ENCODE assay signal across 30 cellular contexts in genomic region chr1:90175490-90176157, GRCh38.
A peak's percentile ranks its signal among the peaks of the same experiment; 100 is the strongest.
DNase-seq lines count a peak whose midpoint lies in the region; ATAC-seq, FAIRE-seq and TF ChIP-seq lines count a peak whose summit lies in the region.
"Had no signal": no experiment of that assay in that cellular context is flagged by ENCODE, and none has a peak within 500 bp of the region (broad histone marks: within the 10 kb centered on the region; RNA-seq: fewer than 3 reads in every experiment).

No MANE protein-coding gene starts in this region.

- TF ChIP-seq RAD21 in K562 (CRISPR knock-in tag; conservative IDR thresholded peaks at IDR 0.05 in 1 of 2, IDR thresholded peaks at IDR 0.05 in 1 of 2), result no peak
- no peak for TF ChIP-seq RAD21 in HepG2 (CRISPR knock-in tag; IDR thresholded peaks at IDR 0.05)

- H3K36me3 Mint-ChIP-seq in MCF 10A (ENCODE audit: insufficient read depth, unreplicated experiment) (no peaks in the 10 kb centered on the region), nephron progenitor cell (ENCODE audit: low read depth) (no peaks in the 10 kb centered on the region)
- H3K36me3 Mint-ChIP-seq: IgD-negative memory B cell had no signal

- no peak overlapping the region for H3K4me3 ChIP-seq in breast epithelium
- H3K4me3 ChIP-seq in K562, result no peak overlapping the region
- H3K4me3 ChIP-seq in HepG2 (replicated peaks in 1 of 3; ENCODE audit: insufficient read depth in 1 of 3, low read depth in 2 of 3, low read length in 3 of 3), result no peak overlapping the region
- H3K4me3 ChIP-seq: A549, BLaER1, SK-N-MC, upper lobe of left lung had no signal

- in situ Hi-C loops in K562 (cut with MboI) (no loop called here), HepG2 (cut with HindIII; ENCODE audit: extremely low pct_ligation_motif_present, low pct_unique_long_range_greater_than_20kb) (no loop called here)

- H3K9ac ChIP-seq in K562 (ENCODE audit: insufficient read depth in 1 of 2, low read depth in 2 of 2, low read length in 2 of 2) (no peak overlapping the region), HepG2 (ENCODE audit: insufficient read depth, low read depth, low read length) (no peak overlapping the region)
- H3K9ac ChIP-seq: BLaER1 had no signal

- no peaks in the 10 kb centered on the region for H3K27me3 ChIP-seq in breast epithelium
- H3K27me3 ChIP-seq in K562 (ENCODE audit: control insufficient read depth in 2 of 2, insufficient read depth in 2 of 2, low read length in 2 of 2), result no peaks in the 10 kb centered on the region
- H3K27me3 ChIP-seq in HepG2 (ENCODE audit: control insufficient read depth in 1 of 2, insufficient read depth in 2 of 2, low read length in 2 of 2), result no peaks in the 10 kb centered on the region
- H3K27me3 ChIP-seq: BLaER1, upper lobe of left lung had no signal

- H3K27ac ChIP-seq in breast epithelium (peak overlapping the region in 1 of 2 donors; percentile 12), K562 (ENCODE audit: extremely low read depth, low read depth, low read length) (no peak overlapping the region), HepG2 (ENCODE audit: extremely low read length, insufficient read depth, low read length) (no peak overlapping the region)
- H3K27ac ChIP-seq: A549, BLaER1, HL-60, SK-N-MC, upper lobe of left lung had no signal

- H3K9me1 ChIP-seq in K562 (ENCODE audit: control insufficient read depth, insufficient read depth, low read length), result no peaks in the 10 kb centered on the region

- FAIRE-seq in K562 (lab: Jason Lieb, UNC), result no peak
- no peak for FAIRE-seq in HepG2 (lab: Jason Lieb, UNC)
- FAIRE-seq: A549, RCC 7860 had no signal

- H3K27me3 Mint-ChIP-seq in MCF 10A (ENCODE audit: insufficient read depth, unreplicated experiment), result no peaks in the 10 kb centered on the region
- peaks cover 7% of the 10 kb centered on the region for H3K27me3 Mint-ChIP-seq in nephron progenitor cell (ENCODE audit: low read depth, poor library complexity)
- H3K27me3 Mint-ChIP-seq: progenitor cell of endocrine pancreas had no signal

- H3K4me1 ChIP-seq in breast epithelium, result no peaks in the 10 kb centered on the region
- no peaks in the 10 kb centered on the region for H3K4me1 ChIP-seq in K562 (replicated peaks in 1 of 2; ENCODE audit: control insufficient read depth in 2 of 2, insufficient read depth in 2 of 2, low read length in 2 of 2)
- H3K4me1 ChIP-seq in HepG2 (ENCODE audit: insufficient read depth, low read length), result no peaks in the 10 kb centered on the region
- H3K4me1 ChIP-seq: A549, BLaER1 had no signal

- peak overlapping the region; percentile 66 for H3K27ac Mint-ChIP-seq in MCF 10A (ENCODE audit: low read depth, unreplicated experiment)
- no peak overlapping the region for H3K27ac Mint-ChIP-seq in nephron progenitor cell
- H3K27ac Mint-ChIP-seq: IgD-negative memory B cell, progenitor cell of endocrine pancreas had no signal

- DNase-seq in MCF 10A (ENCODE audit: unreplicated experiment), result peak; percentile 87
- DNase-seq in breast epithelium (ENCODE audit: low spot score in 2 of 2), result no peak
- DNase-seq in K562 (ENCODE audit: extremely low read depth in 1 of 4, low spot score in 3 of 4), result no peak
- no peak for DNase-seq in HepG2 (ENCODE audit: low spot score)
- no peak for DNase-seq in HK-2 (ENCODE audit: unreplicated experiment)
- no peak for DNase-seq in nephron progenitor cell
- DNase-seq: activated CD4-positive, CD25-positive, alpha-beta regulatory T cell; activated naive CD4-positive, alpha-beta T cell treated with Interleukin-2 at 50 U/mL for 16 hours; activated T-cell treated with anti-CD3 and anti-CD28 coated beads, Interleukin-2, amount 50 U/mL, for 4 hours; effector memory CD4-positive, alpha-beta T cell; EL; left cardiac atrium; midbrain; MM.1S; NCI-H187; NCI-H510A; NK-92 treated with Interleukin-12 subunit alpha and Interleukin-12 subunit beta, amount 100 ng/mL, for 24 hours; stimulated activated CD4-positive, alpha-beta T cell treated with anti-CD3 and anti-CD28 coated beads, Interleukin-4, amount 100 ng/mL, for 4 hours had no signal

- H3K9me3 Mint-ChIP-seq in MCF 10A (ENCODE audit: unreplicated experiment) (no peaks in the 10 kb centered on the region), nephron progenitor cell (no peaks in the 10 kb centered on the region)
- H3K9me3 Mint-ChIP-seq: activated T-cell treated with anti-CD3 and anti-CD28 coated beads, Interleukin-2, amount 50 U/mL, for 4 hours had no signal

- TF ChIP-seq CTCF in MCF 10A (IDR thresholded peaks at IDR 0.05; ENCODE audit: unreplicated experiment), result no peak
- no peak for TF ChIP-seq CTCF in breast epithelium (IDR thresholded peaks at IDR 0.05)
- TF ChIP-seq CTCF in K562 (IDR thresholded peaks at IDR 0.05 in 2 of 3, conservative IDR thresholded peaks at IDR 0.05 in 1 of 3; ENCODE audit: insufficient read depth in 2 of 3, low read depth in 1 of 3, low read length in 3 of 3), result no peak
- no peak for TF ChIP-seq CTCF in HepG2 (CRISPR knock-in tag; IDR thresholded peaks at IDR 0.05)
- TF ChIP-seq CTCF in nephron progenitor cell (IDR thresholded peaks at IDR 0.05), result no peak

- no peak overlapping the region for H3K4me3 Mint-ChIP-seq in MCF 10A (ENCODE audit: unreplicated experiment)
- no peak overlapping the region for H3K4me3 Mint-ChIP-seq in nephron progenitor cell
- H3K4me3 Mint-ChIP-seq: activated T-cell treated with anti-CD3 and anti-CD28 coated beads, Interleukin-2, amount 50 U/mL, for 4 hours; IgD-negative memory B cell; neural crest cell had no signal

- POLR2A ChIA-PET in MCF 10A (lab: Yijun Ruan, JAX) (interaction anchor here (0.6 to 1.4 kb wide), 6 partner anchors 13 to 666 kb away, joined by 3 to 4 read pairs (median 3); no protein-coding TSS in a partner anchor), K562 (lab: Yijun Ruan, JAX) (no interaction called here), HepG2 (lab: Yijun Ruan, JAX) (no interaction called here)

- H3K4me2 ChIP-seq in K562 (ENCODE audit: insufficient read depth, low read length) (no peak overlapping the region), HepG2 (ENCODE audit: low read depth, low read length) (no peak overlapping the region)
- H3K4me2 ChIP-seq: A549, BLaER1 had no signal

- no peak for ATAC-seq in K562
- ATAC-seq in HepG2, result no peak
- ATAC-seq in HG02642 (IDR thresholded peaks at IDR 0.05; ENCODE audit: poor library complexity, unreplicated experiment), result no peak
- no peak for ATAC-seq in GM18907 (IDR thresholded peaks at IDR 0.05; ENCODE audit: unreplicated experiment)
- ATAC-seq: A549; activated T-cell treated with anti-CD3 and anti-CD28 coated beads, Interleukin-2, amount 50 U/mL, for 4 hours; HCT116 had no signal

- 0% methylated on average over 3 of the region's 3 CpGs for WGBS in K562 (ENCODE audit: insufficient coverage, low coverage, missing lambda C conversion rate)
- 0% methylated on average over 3 of the region's 3 CpGs for WGBS in HepG2 (ENCODE audit: low lambda C conversion rate)

- CTCF ChIA-PET in MCF 10A (lab: Yijun Ruan, JAX), result interaction anchor here (0.7 to 1.8 kb wide), 6 partner anchors 14 to 224 kb away, joined by 3 to 6 read pairs (median 3); no protein-coding TSS in a partner anchor
- CTCF ChIA-PET in K562 (lab: Yijun Ruan, JAX; ENCODE audit: low intra/inter-chr PET ratio), result no interaction called here
- CTCF ChIA-PET in HepG2 (lab: Yijun Ruan, JAX; ENCODE audit: low intra/inter-chr PET ratio, low total read pairs), result no interaction called here

- TF ChIP-seq POLR2A in breast epithelium (IDR thresholded peaks at IDR 0.05) (no peak), K562 (conservative IDR thresholded peaks at IDR 0.05) (no peak), HepG2 (IDR thresholded peaks at IDR 0.05; ENCODE audit: insufficient read depth in 1 of 2, low read depth in 2 of 2, low read length in 2 of 2) (no peak)

- H3K9me3 ChIP-seq in breast epithelium (no peaks in the 10 kb centered on the region), K562 (replicated peaks; ENCODE audit: control insufficient read depth, insufficient read depth, low read depth, low read length) (no peaks in the 10 kb centered on the region), HepG2 (ENCODE audit: low read length) (no peaks in the 10 kb centered on the region)
- H3K9me3 ChIP-seq: A549, BLaER1, upper lobe of left lung had no signal

- H3K4me1 Mint-ChIP-seq in MCF 10A (ENCODE audit: insufficient read depth, unreplicated experiment) (peaks cover 27% of the 10 kb centered on the region), nephron progenitor cell (peaks cover 12% of the 10 kb centered on the region)
- H3K4me1 Mint-ChIP-seq: IgD-negative memory B cell, neural crest cell had no signal

- H3K79me2 ChIP-seq in K562 (ENCODE audit: control insufficient read depth, insufficient read depth, low read length) (no peaks in the 10 kb centered on the region), HepG2 (ENCODE audit: insufficient read depth, low read length) (no peaks in the 10 kb centered on the region)

- H3K36me3 ChIP-seq in breast epithelium (no peaks in the 10 kb centered on the region), K562 (ENCODE audit: control insufficient read depth, insufficient read depth, low read length) (no peaks in the 10 kb centered on the region), HepG2 (replicated peaks in 1 of 2; ENCODE audit: control insufficient read depth in 1 of 2, insufficient read depth in 2 of 2, low read length in 2 of 2) (no peaks in the 10 kb centered on the region)
- H3K36me3 ChIP-seq: BLaER1, upper lobe of left lung had no signal

- H4K20me1 ChIP-seq in K562 (replicated peaks; ENCODE audit: control insufficient read depth, insufficient read depth, low read length) (no peaks in the 10 kb centered on the region), HepG2 (ENCODE audit: insufficient read depth, low read length) (no peaks in the 10 kb centered on the region)
- H4K20me1 ChIP-seq: BLaER1 had no signal

- BruUV-seq in MCF 10A (replicated peaks; lab: Mats Ljungman, UMichigan) (no TSS peak), K562 (replicated peaks; lab: Mats Ljungman, UMichigan) (no TSS peak), HepG2 (replicated peaks; lab: Mats Ljungman, UMichigan) (no TSS peak)

- intact Hi-C loops in MCF 10A (cut with micrococcal nuclease) (no loop called here), breast epithelium (cut with DNase I; ENCODE audit: low total_unique reads) (no loop called here), K562 (cut with micrococcal nuclease) (no loop called here), HepG2 (cut with micrococcal nuclease; ENCODE audit: unreplicated experiment) (no loop called here)

- TF ChIP-seq EP300 in K562 (IDR thresholded peaks at IDR 0.05; ENCODE audit: low read length), result no peak
- TF ChIP-seq EP300 in HepG2 (IDR thresholded peaks at IDR 0.05; ENCODE audit: low read depth in 2 of 2, low read length in 2 of 2), result no peak
- TF ChIP-seq EP300 in HepG2 (CRISPR knock-in tag; IDR thresholded peaks at IDR 0.05; ENCODE audit: borderline replicate concordance), result no peak

- H2AFZ ChIP-seq in K562 (ENCODE audit: low read depth, low read length) (no peak overlapping the region), HepG2 (ENCODE audit: low read length) (no peak overlapping the region)

TF ChIP-seq in K562, 482 proteins besides CTCF, POLR2A, EP300 and RAD21 (continues in another document):
- TF ChIP-seq CEBPB (tag; IDR thresholded peaks at IDR 0.05) (peak; percentile 63), HNRNPH1 (optimal IDR thresholded peaks at IDR 0.05; ENCODE audit: low read depth, low read length) (no peak)

TF ChIP-seq in HepG2, 621 proteins besides CTCF, POLR2A, EP300 and RAD21 (continues in another document):
- TF ChIP-seq CEBPB (IDR thresholded peaks at IDR 0.05; ENCODE audit: borderline replicate concordance, low read depth, low read length) (peak; percentile 69; the same call in 1 of the 2 replicates), HDAC6 (IDR thresholded peaks at IDR 0.05; ENCODE audit: low read depth, low read length) (no peak)
